Comparison of ENCODE assay signal across 27 cellular contexts in genomic region chr10:105806-106205, GRCh38. TPM values are rescaled to one million over a fixed set of nuclear protein-coding genes. Genes with fewer than 3 reads are reported as not detected.
DNase-seq lines count a peak whose midpoint lies in the region; ATAC-seq, FAIRE-seq and TF ChIP-seq lines count a peak whose summit lies in the region.
"Had no signal": no experiment of that assay in that cellular context is flagged by ENCODE, and none has a peak within 500 bp of the region (broad histone marks: within the 10 kb centered on the region; RNA-seq: fewer than 3 reads in every experiment).

No MANE protein-coding gene starts in this region.

- H3K9me3 ChIP-seq in pancreas, result no peaks in the 10 kb centered on the region
- H3K9me3 ChIP-seq: BE2C had no signal

- H3K36me3 Mint-ChIP-seq in activated T-helper 17 cell treated with anti-CD3 and anti-CD28 coated beads, Interleukin-2, amount 50 U/mL, for 72 hours (ENCODE audit: low read depth), result no peaks in the 10 kb centered on the region
- H3K36me3 Mint-ChIP-seq: CD14-positive monocyte; CD4-positive, alpha-beta memory T cell; CD4-positive, CD25-positive, alpha-beta regulatory T cell; CD8-positive, alpha-beta memory T cell had no signal

- no peaks in the 10 kb centered on the region for H3K36me3 ChIP-seq in pancreas
- H3K36me3 ChIP-seq: BE2C, BLaER1 had no signal

- ATAC-seq in activated T-helper 17 cell treated with anti-CD3 and anti-CD28 coated beads, Interleukin-2, amount 50 U/mL, for 72 hours (replicated peaks), result no peak
- ATAC-seq in pancreas (peak; percentile 35 to 60 (median 44)), HG03097 (IDR thresholded peaks at IDR 0.05; ENCODE audit: low FRiP score, unreplicated experiment) (no peak), HG03457 (IDR thresholded peaks at IDR 0.05; ENCODE audit: unreplicated experiment) (no peak)

- H3K27ac Mint-ChIP-seq in activated T-helper 17 cell treated with anti-CD3 and anti-CD28 coated beads, Interleukin-2, amount 50 U/mL, for 72 hours, result peak overlapping the region; percentile 86
- H3K27ac Mint-ChIP-seq: CD14-positive monocyte; CD4-positive, CD25-positive, alpha-beta regulatory T cell had no signal

- no peaks in the 10 kb centered on the region for H3K27me3 ChIP-seq in pancreas
- H3K27me3 ChIP-seq: BE2C, BLaER1 had no signal

- DNase-seq in pancreas, result no peak
- no peak for DNase-seq in ureter (ENCODE audit: low spot score)
- DNase-seq: 8988T; ACHN; BE2C; C1 segment of cervical spinal cord; CD4-positive, alpha-beta memory T cell; CD4-positive, CD25-positive, alpha-beta regulatory T cell; CD8-positive, alpha-beta memory T cell; COR-L47; DMS 273 treated with DMSO at 0.1 percent for 48 hours; DMS153; DMS79; DND-41; EL; GF-D8 had no signal

- peaks cover 0 to 13% (median 10%) of the 10 kb centered on the region in 3 donors for H3K4me1 ChIP-seq in pancreas
- H3K4me1 ChIP-seq: BE2C had no signal

- intact Hi-C loops in pancreas (cut with DNase I), result no loop called here

- H3K4me3 Mint-ChIP-seq in activated T-helper 17 cell treated with anti-CD3 and anti-CD28 coated beads, Interleukin-2, amount 50 U/mL, for 72 hours, result no peak overlapping the region
- H3K4me3 Mint-ChIP-seq: CD14-positive monocyte; CD4-positive, alpha-beta memory T cell; CD4-positive, CD25-positive, alpha-beta regulatory T cell; CD8-positive, alpha-beta memory T cell had no signal

- H3K9me3 Mint-ChIP-seq in activated T-helper 17 cell treated with anti-CD3 and anti-CD28 coated beads, Interleukin-2, amount 50 U/mL, for 72 hours, result no peaks in the 10 kb centered on the region
- H3K9me3 Mint-ChIP-seq: CD4-positive, alpha-beta memory T cell; CD8-positive, alpha-beta memory T cell had no signal

- peaks cover 6% of the 10 kb centered on the region for H3K27me3 Mint-ChIP-seq in activated T-helper 17 cell treated with anti-CD3 and anti-CD28 coated beads, Interleukin-2, amount 50 U/mL, for 72 hours
- H3K27me3 Mint-ChIP-seq: CD4-positive, CD25-positive, alpha-beta regulatory T cell had no signal

- no peak overlapping the region for H3K4me3 ChIP-seq in pancreas
- H3K4me3 ChIP-seq: BLaER1 had no signal

- no peak overlapping the region for H3K27ac ChIP-seq in pancreas
- H3K27ac ChIP-seq: BLaER1 had no signal

- peaks cover 8% of the 10 kb centered on the region for H3K4me1 Mint-ChIP-seq in activated T-helper 17 cell treated with anti-CD3 and anti-CD28 coated beads, Interleukin-2, amount 50 U/mL, for 72 hours
- H3K4me1 Mint-ChIP-seq: CD14-positive monocyte; CD4-positive, CD25-positive, alpha-beta regulatory T cell had no signal

- WGBS in pancreas, 2 donors, result 24 to 29% methylated on average over 4 of the region's 4 CpGs

- no peak for TF ChIP-seq CTCF in pancreas (IDR thresholded peaks at IDR 0.05)

- FAIRE-seq in G401.6 (lab: Jason Lieb, UNC) (peak; percentile 17), pancreas (lab: Jason Lieb, UNC) (no peak)
- FAIRE-seq: A204.1, GM12891, GM19239 had no signal

RNA-seq across cellular contexts. Expression of gene ZMYND11, which starts 29.4 kb away (rescaled TPM):
- 10 to 100 TPM; 14.2 to 23.4 TPM for total RNA-seq in activated T-helper 17 cell treated with anti-CD3 and anti-CD28 coated beads, Interleukin-2, amount 50 U/mL, for 72 hours
- total RNA-seq in pancreas, result 10 to 100 TPM; 31.3 to 51.4 (median 39.9) TPM
- polyA plus RNA-seq in pancreas, result 10 to 100 TPM; 20.5 to 34.1 TPM
- total RNA-seq in ureter, result 106 TPM

RNA-seq across cellular contexts. Expression of gene TUBB8, which starts 56.7 kb away (rescaled TPM):
- total RNA-seq in activated T-helper 17 cell treated with anti-CD3 and anti-CD28 coated beads, Interleukin-2, amount 50 U/mL, for 72 hours, result not detected
- total RNA-seq in pancreas (under 1 TPM in 1 of 6 donors, not detected in 5; 0.09 TPM), ureter (0.78 TPM)
- under 1 TPM; 0.16 to 0.46 TPM for polyA plus RNA-seq in pancreas
- total RNA-seq: CD4-positive, alpha-beta memory T cell; CD4-positive, CD25-positive, alpha-beta regulatory T cell; CD8-positive, alpha-beta memory T cell; Daoy had no signal
- polyA plus RNA-seq: AG04450; CD4-positive, alpha-beta memory T cell; CD4-positive, CD25-positive, alpha-beta regulatory T cell; CD8-positive, alpha-beta memory T cell had no signal

Comparison
In these comparisons a context has a peak if more than half of its experiments do, and no peak if none do; other contexts are left out.
1. ATAC-seq: peak in pancreas (4 of 4); none in activated T-helper 17 cell treated with anti-CD3 and anti-CD28 coated beads, Interleukin-2, amount 50 U/mL, for 72 hours (single experiment), HG03097 (single experiment) and HG03457 (single experiment).